2 cellular contexts compared by ENCODE assay signal in genomic region chr15:81349271-81349670, GRCh38.
TF ChIP-seq lines count a peak whose summit lies in the region.

No MANE protein-coding gene starts in this region.

TF ChIP-seq in IMR-90, 13 proteins besides CTCF, POLR2A, EP300 and RAD21:
- TF ChIP-seq NFE2L2 (IDR thresholded peaks at IDR 0.05; ENCODE audit: low read depth, low read length) (no peak), RFX5 (IDR thresholded peaks at IDR 0.05; ENCODE audit: low read depth, low read length) (no peak), CHD1 (IDR thresholded peaks at IDR 0.05; ENCODE audit: low read depth, low read length) (no peak), MXI1 (IDR thresholded peaks at IDR 0.05; ENCODE audit: borderline replicate concordance, low read depth, low read length) (no peak), USF2 (IDR thresholded peaks at IDR 0.05; ENCODE audit: low read depth, low read length) (no peak), MAZ (IDR thresholded peaks at IDR 0.05; ENCODE audit: borderline replicate concordance, low read depth, low read length) (no peak), SMC3 (IDR thresholded peaks at IDR 0.05; ENCODE audit: low read depth, low read length) (no peak), BHLHE40 (IDR thresholded peaks at IDR 0.05; ENCODE audit: low read depth, low read length) (no peak)
- TF ChIP-seq, protein P1, sequence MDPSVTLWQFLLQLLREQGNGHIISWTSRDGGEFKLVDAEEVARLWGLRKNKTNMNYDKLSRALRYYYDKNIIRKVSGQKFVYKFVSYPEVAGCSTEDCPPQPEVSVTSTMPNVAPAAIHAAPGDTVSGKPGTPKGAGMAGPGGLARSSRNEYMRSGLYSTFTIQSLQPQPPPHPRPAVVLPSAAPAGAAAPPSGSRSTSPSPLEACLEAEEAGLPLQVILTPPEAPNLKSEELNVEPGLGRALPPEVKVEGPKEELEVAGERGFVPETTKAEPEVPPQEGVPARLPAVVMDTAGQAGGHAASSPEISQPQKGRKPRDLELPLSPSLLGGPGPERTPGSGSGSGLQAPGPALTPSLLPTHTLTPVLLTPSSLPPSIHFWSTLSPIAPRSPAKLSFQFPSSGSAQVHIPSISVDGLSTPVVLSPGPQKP (IDR thresholded peaks at IDR 0.05; ENCODE audit: borderline replicate concordance, low read depth, low read length) = no peak

TF ChIP-seq in H1, 55 proteins besides CTCF, POLR2A, EP300 and RAD21:
- TF ChIP-seq SP2 (IDR thresholded peaks at IDR 0.05; ENCODE audit: low read length) (no peak), KDM5A (IDR thresholded peaks at IDR 0.05; ENCODE audit: low read length) (no peak), SP4 (IDR thresholded peaks at IDR 0.05; ENCODE audit: low read length) (no peak), SRF (IDR thresholded peaks at IDR 0.05; ENCODE audit: low read depth, low read length) (no peak), TAF7 (optimal IDR thresholded peaks at IDR 0.05; ENCODE audit: borderline replicate concordance, low read depth, low read length) (no peak), ATF3 (IDR thresholded peaks at IDR 0.05; ENCODE audit: insufficient read depth, low read depth, low read length) (no peak), CHD2 (IDR thresholded peaks at IDR 0.05; ENCODE audit: low read length) (no peak), EGR1 (IDR thresholded peaks at IDR 0.05; ENCODE audit: borderline replicate concordance, low read depth, low read length) (no peak), BCL11A (IDR thresholded peaks at IDR 0.05; ENCODE audit: low read depth in 2 of 2, low read length in 2 of 2) (no peak), POLR2AphosphoS5 (IDR thresholded peaks at IDR 0.05; ENCODE audit: low read depth, low read length) (no peak), RBBP5 (IDR thresholded peaks at IDR 0.05; ENCODE audit: borderline replicate concordance, low read depth, low read length) (no peak), SIX5 (IDR thresholded peaks at IDR 0.05; ENCODE audit: low read depth, low read length) (no peak), CHD1 (IDR thresholded peaks at IDR 0.05; ENCODE audit: low read depth, low read length) (no peak), JUN (IDR thresholded peaks at IDR 0.05; ENCODE audit: low read depth, low read length) (no peak), RFX5 (IDR thresholded peaks at IDR 0.05; ENCODE audit: borderline replicate concordance, low read depth, low read length) (no peak)
